Comparison of ENCODE assay signal across 1 cellular context in genomic region chr7:121006731-121007315, GRCh38.
TF ChIP-seq lines count a peak whose summit lies in the region.

No MANE protein-coding gene starts in this region.

TF ChIP-seq in GM23338, 12 proteins besides CTCF, POLR2A, EP300 and RAD21:
- TF ChIP-seq ZNF462 (CRISPR knock-in tag; IDR thresholded peaks at IDR 0.05) (no peak), CREB1 (CRISPR knock-in tag; IDR thresholded peaks at IDR 0.05; ENCODE audit: low read depth) (no peak), REST (IDR thresholded peaks at IDR 0.05; ENCODE audit: unreplicated experiment) (no peak), ZNF331 (CRISPR knock-in tag; IDR thresholded peaks at IDR 0.05; ENCODE audit: low read depth) (no peak), POLR2AphosphoS5 (IDR thresholded peaks at IDR 0.05; ENCODE audit: low read depth) (no peak), NANOG (IDR thresholded peaks at IDR 0.05; ENCODE audit: borderline replicate concordance) (no peak)
